In the genomic region with DNA sequence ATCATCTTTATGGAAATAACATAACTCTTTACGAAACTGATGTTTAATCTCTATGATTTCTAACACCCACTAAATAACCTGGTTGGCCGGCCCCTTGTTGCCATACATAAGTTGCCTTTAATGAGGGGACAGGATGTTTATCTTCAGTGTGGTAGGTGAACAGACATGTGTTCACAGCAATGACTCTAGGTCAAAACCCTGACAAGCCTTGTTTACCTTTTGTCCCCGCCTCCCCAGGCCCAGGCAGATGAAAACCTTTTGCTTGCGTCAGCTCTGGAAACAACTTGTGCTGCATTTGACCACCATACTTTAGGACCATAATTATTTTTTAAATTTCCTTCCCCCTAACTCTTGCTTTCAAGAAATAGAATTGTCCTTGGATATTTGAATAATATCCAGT, we compare ENCODE assay signal across 20 cellular contexts. TPM values are rescaled to one million over a fixed set of nuclear protein-coding genes. Genes with fewer than 3 reads are reported as not detected.
DNase-seq lines count a peak whose midpoint lies in the region; ATAC-seq, FAIRE-seq and TF ChIP-seq lines count a peak whose summit lies in the region.
"Had no signal": no experiment of that assay in that cellular context is flagged by ENCODE, and none has a peak within 500 bp of the region (broad histone marks: within the 10 kb centered on the region; RNA-seq: fewer than 3 reads in every experiment).

No MANE protein-coding gene starts in this region.

- H3K36me3 ChIP-seq in left ventricle myocardium inferior, result no peaks in the 10 kb centered on the region
- no peaks in the 10 kb centered on the region for H3K36me3 ChIP-seq in bronchial epithelial cell (ENCODE audit: control insufficient read depth, insufficient read depth, low read length)

- no peak overlapping the region for H3K4me3 ChIP-seq in left ventricle myocardium inferior
- H3K4me3 ChIP-seq in bronchial epithelial cell (ENCODE audit: low read depth, low read length), result no peak overlapping the region

- H3K9me3 ChIP-seq in left ventricle myocardium inferior (replicated peaks), result no peaks in the 10 kb centered on the region

- H3K27me3 ChIP-seq in left ventricle myocardium inferior (ENCODE audit: low read depth) (no peaks in the 10 kb centered on the region), bronchial epithelial cell (ENCODE audit: control insufficient read depth, insufficient read depth, low read length) (no peaks in the 10 kb centered on the region)

- TF ChIP-seq CTCF in left ventricle myocardium inferior (IDR thresholded peaks at IDR 0.05; ENCODE audit: borderline replicate concordance) (no peak), bronchial epithelial cell (IDR thresholded peaks at IDR 0.05; ENCODE audit: insufficient read depth, low read length, severe bottlenecking) (no peak)

- H3K4me1 ChIP-seq in left ventricle myocardium inferior, result no peaks in the 10 kb centered on the region

- intact Hi-C loops in Right ventricle myocardium inferior (cut with DNase I), result no loop called here
- intact Hi-C loops in left ventricle myocardium inferior (cut with micrococcal nuclease), result no loop called here

- ATAC-seq in Right ventricle myocardium inferior, result no peak

- H3K27ac ChIP-seq in left ventricle myocardium inferior (replicated peaks), result no peak overlapping the region

- DNase-seq in Right ventricle myocardium inferior (ENCODE audit: missing footprints) (peak; percentile 42), left ventricle myocardium inferior (no peak), NCI-H510A treated with DMSO at 0.1 percent for 48 hours (lab: John Stamatoyannopoulos, UW) (peak; percentile 87), bronchial epithelial cell (ENCODE audit: low read depth) (peak; percentile 28), NCI-H748 treated with DMSO at 0.1 percent for 48 hours (lab: John Stamatoyannopoulos, UW) (no peak), hypothalamus (lab: John Stamatoyannopoulos, UW) (no peak)
- DNase-seq in stimulated activated CD4-positive, alpha-beta T cell treated with anti-CD3 and anti-CD28 coated beads, Interleukin-12 subunit alpha, Interleukin-12 subunit beta, amount 100 ng/mL, for 4 hours, result no peak
- DNase-seq: C1 segment of cervical spinal cord; Calu3; CD4-positive, alpha-beta T cell; DMS 273 treated with DMSO at 0.1 percent for 48 hours; DMS79 treated with DMSO at 0.1 percent for 48 hours; EL; GDM1; GOT3; H9 had no signal

- FAIRE-seq in bronchial epithelial cell (lab: Jason Lieb, UNC), result no peak
- FAIRE-seq: A204.1, GM12892 had no signal

RNA-seq across cellular contexts. Expression of gene DSG4, which starts 2.9 kb away (rescaled TPM):
- not detected for total RNA-seq in Right ventricle myocardium inferior
- total RNA-seq in left ventricle myocardium inferior, result not detected
- under 0.01 TPM in 1 of 2 replicates, not detected in the other for total RNA-seq in bronchial epithelial cell
- total RNA-seq: B cell; Calu3; CD4-positive, alpha-beta T cell; H9 had no signal

RNA-seq across cellular contexts. Expression of gene DSG1, which starts 55.7 kb away (rescaled TPM):
- total RNA-seq in Right ventricle myocardium inferior (0.68 TPM), left ventricle myocardium inferior (1.3 TPM), bronchial epithelial cell (under 0.01 and 0.64 TPM in 2 replicates)
- total RNA-seq: B cell; Calu3; CD4-positive, alpha-beta T cell; H9; HT-29 had no signal

Comparison
In these comparisons a context has a peak if more than half of its experiments do, and no peak if none do; other contexts are left out.
1. DNase-seq: peak in Right ventricle myocardium inferior (single experiment), NCI-H510A treated with DMSO at 0.1 percent for 48 hours (single experiment) and bronchial epithelial cell (single experiment); none in left ventricle myocardium inferior (single experiment), stimulated activated CD4-positive, alpha-beta T cell treated with anti-CD3 and anti-CD28 coated beads, Interleukin-12 subunit alpha, Interleukin-12 subunit beta, amount 100 ng/mL, for 4 hours (single experiment), NCI-H748 treated with DMSO at 0.1 percent for 48 hours (single experiment) and hypothalamus (0 of 51).